8 cellular contexts compared by ENCODE assay signal in the genomic region with DNA sequence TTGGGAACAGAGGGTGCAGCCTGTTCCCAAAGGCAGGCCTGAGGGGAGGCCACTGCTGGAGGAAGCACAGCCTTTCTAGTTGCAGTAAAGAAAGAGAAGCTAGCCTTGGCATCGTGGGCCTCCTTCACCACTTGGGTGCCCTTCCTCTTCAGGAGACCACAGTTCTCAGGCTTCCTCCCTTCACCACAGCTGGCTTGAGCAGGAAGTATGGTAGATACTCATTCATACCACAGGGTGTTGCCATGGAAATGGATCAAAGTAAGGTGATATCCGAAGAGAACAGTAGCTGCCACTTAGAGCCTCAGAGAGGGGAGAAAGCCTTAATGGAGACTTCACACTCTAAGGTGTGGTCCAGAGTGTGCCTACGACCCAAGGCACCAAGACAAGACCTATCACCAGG.
A peak's percentile ranks its signal among the peaks of the same experiment; 100 is the strongest.
DNase-seq lines count a peak whose midpoint lies in the region; ATAC-seq, FAIRE-seq and TF ChIP-seq lines count a peak whose summit lies in the region.

No MANE protein-coding gene starts in this region.

- H3K36me3 ChIP-seq in CD4-positive, alpha-beta memory T cell (ENCODE audit: insufficient read depth, low read length), result no peaks in the 10 kb centered on the region

- POLR2A ChIA-PET in CD4-positive, alpha-beta memory T cell (lab: Charles Lee; ENCODE audit: partially characterized antibody), result interaction anchor here (0.7 to 6.3 kb wide), 10 partner anchors 8 to 49 kb away, joined by 3 to 77 read pairs (median 6); no protein-coding TSS in a partner anchor
- POLR2A ChIA-PET in activated CD8-positive, alpha-beta T cell treated with anti-CD3 and anti-CD28 coated beads for 36 hours (lab: Charles Lee), result interaction anchor here (0.6 to 1.0 kb wide), 2 partner anchors 13 to 576 kb away, joined by 3 to 4 read pairs; no protein-coding TSS in a partner anchor

- peak overlapping the region; percentile 89 to 100 (median 98) for H3K27ac Mint-ChIP-seq in CD4-positive, alpha-beta memory T cell
- peak overlapping the region; percentile 88 for H3K27ac Mint-ChIP-seq in activated CD8-positive, alpha-beta T cell treated with anti-CD3 and anti-CD28 coated beads for 36 hours

- H3K36me3 Mint-ChIP-seq in CD4-positive, alpha-beta memory T cell, result no peaks in the 10 kb centered on the region
- H3K36me3 Mint-ChIP-seq in activated CD8-positive, alpha-beta T cell treated with anti-CD3 and anti-CD28 coated beads for 36 hours (ENCODE audit: low read depth), result peaks cover 3% of the 10 kb centered on the region

- peaks cover 47 to 77% (median 71%) of the 10 kb centered on the region in 4 donors for H3K4me1 Mint-ChIP-seq in CD4-positive, alpha-beta memory T cell
- peaks cover 60% of the 10 kb centered on the region for H3K4me1 Mint-ChIP-seq in activated CD8-positive, alpha-beta T cell treated with anti-CD3 and anti-CD28 coated beads for 36 hours (ENCODE audit: low read depth)

- TF ChIP-seq CTCF in HL-60 (IDR thresholded peaks at IDR 0.05; ENCODE audit: insufficient read depth, low read length), result no peak
- TF ChIP-seq CTCF in activated CD8-positive, alpha-beta T cell treated with anti-CD3 and anti-CD28 coated beads for 36 hours (IDR thresholded peaks at IDR 0.05), result no peak
- TF ChIP-seq CTCF in foreskin keratinocyte (conservative IDR thresholded peaks at IDR 0.05), result no peak

- no peaks in the 10 kb centered on the region for H3K27me3 Mint-ChIP-seq in CD4-positive, alpha-beta memory T cell
- H3K27me3 Mint-ChIP-seq in activated CD8-positive, alpha-beta T cell treated with anti-CD3 and anti-CD28 coated beads for 36 hours, result no peaks in the 10 kb centered on the region

- CTCF ChIA-PET in CD4-positive, alpha-beta memory T cell (lab: Charles Lee; ENCODE audit: partially characterized antibody), result interaction anchor here (1.1 to 24.7 kb wide), 6 partner anchors 10 to 122 kb away, joined by 3 to 591 read pairs (median 7); no protein-coding TSS in a partner anchor
- CTCF ChIA-PET in activated CD8-positive, alpha-beta T cell treated with anti-CD3 and anti-CD28 coated beads for 36 hours (lab: Charles Lee), result interaction anchor here (1.0 to 1.5 kb wide), 3 partner anchors 13 to 30 kb away, joined by 3 to 5 read pairs (median 5); no protein-coding TSS in a partner anchor

- H3K9me3 ChIP-seq in CD4-positive, alpha-beta memory T cell (ENCODE audit: control insufficient read depth in 1 of 2, low read length in 2 of 2), result no peaks in the 10 kb centered on the region

- FAIRE-seq in urothelium cell line (lab: Jason Lieb, UNC), result no peak

- H3K9me3 Mint-ChIP-seq in CD4-positive, alpha-beta memory T cell, result no peaks in the 10 kb centered on the region
- H3K9me3 Mint-ChIP-seq in activated CD8-positive, alpha-beta T cell treated with anti-CD3 and anti-CD28 coated beads for 36 hours, result peaks cover 5% of the 10 kb centered on the region

- H3K4me1 ChIP-seq in CD4-positive, alpha-beta memory T cell (ENCODE audit: insufficient read depth, low read length), result peaks cover 76% of the 10 kb centered on the region
- peaks cover 10% of the 10 kb centered on the region for H3K4me1 ChIP-seq in foreskin keratinocyte

- intact Hi-C loops in CD4-positive, alpha-beta memory T cell (cut with micrococcal nuclease), result loop anchor here (1.0 kb wide), 3 partner anchors 14 to 29 kb away; no protein-coding TSS in a partner anchor
- intact Hi-C loops in activated CD8-positive, alpha-beta T cell treated with anti-CD3 and anti-CD28 coated beads for 36 hours (cut with micrococcal nuclease), result no loop called here

- peak overlapping the region; percentile 43 for H3K27ac ChIP-seq in CD4-positive, alpha-beta memory T cell (ENCODE audit: low read depth, low read length)
- H3K27ac ChIP-seq in HL-60 (replicated peaks), result peak overlapping the region; percentile 17; the same call in 1 of the 2 replicates
- no peak overlapping the region for H3K27ac ChIP-seq in foreskin keratinocyte

- no peaks in the 10 kb centered on the region for H3K27me3 ChIP-seq in CD4-positive, alpha-beta memory T cell (ENCODE audit: insufficient read depth, low read length)
- H3K27me3 ChIP-seq in HL-60 (ENCODE audit: insufficient read depth, poor library complexity, severe bottlenecking), result no peaks in the 10 kb centered on the region
- H3K27me3 ChIP-seq in foreskin keratinocyte, result no peaks in the 10 kb centered on the region

- ATAC-seq in GM21381 (IDR thresholded peaks at IDR 0.05; ENCODE audit: unreplicated experiment), result peak; percentile 73
- ATAC-seq in activated CD8-positive, alpha-beta T cell treated with anti-CD3 and anti-CD28 coated beads for 36 hours, result peak; percentile 90
- no peak for ATAC-seq in foreskin keratinocyte
- ATAC-seq in HG02571 (IDR thresholded peaks at IDR 0.05; ENCODE audit: unreplicated experiment), result no peak

- peak overlapping the region; percentile 18 to 38 for H3K4me3 ChIP-seq in CD4-positive, alpha-beta memory T cell (ENCODE audit: low read length in 2 of 2)
- H3K4me3 ChIP-seq in HL-60 (replicated peaks; ENCODE audit: insufficient read depth, low read length), result no peak overlapping the region

- DNase-seq in CD4-positive, alpha-beta memory T cell, result peak; percentile 83 to 92 (median 89)
- DNase-seq in HL-60 (ENCODE audit: low read depth in 1 of 2, low spot score in 1 of 2), result peak; percentile 71 to 81
- DNase-seq in activated CD8-positive, alpha-beta T cell treated with anti-CD3 and anti-CD28 coated beads for 36 hours, result peak; percentile 77
- DNase-seq in stimulated activated CD8-positive, alpha-beta memory T cell treated with anti-CD3 and anti-CD28 coated beads, Interleukin-12 subunit alpha, Interleukin-12 subunit beta, amount 100 ng/mL, for 1 hour (ENCODE audit: low read depth), result peak; percentile 33
- no peak for DNase-seq in foreskin keratinocyte
- DNase-seq in urothelium cell line (ENCODE audit: low spot score), result no peak

- peak overlapping the region; percentile 63 to 92 (median 85) for H3K4me3 Mint-ChIP-seq in CD4-positive, alpha-beta memory T cell
- H3K4me3 Mint-ChIP-seq in activated CD8-positive, alpha-beta T cell treated with anti-CD3 and anti-CD28 coated beads for 36 hours, result peak overlapping the region; percentile 39

Comparison
In these comparisons a context has a peak if more than half of its experiments do, and no peak if none do; other contexts are left out.
1. DNase-seq: peak in CD4-positive, alpha-beta memory T cell (5 of 5), HL-60 (2 of 2), activated CD8-positive, alpha-beta T cell treated with anti-CD3 and anti-CD28 coated beads for 36 hours (single experiment) and stimulated activated CD8-positive, alpha-beta memory T cell treated with anti-CD3 and anti-CD28 coated beads, Interleukin-12 subunit alpha, Interleukin-12 subunit beta, amount 100 ng/mL, for 1 hour (single experiment); none in foreskin keratinocyte (0 of 2) and urothelium cell line (single experiment).
2. ATAC-seq: peak in GM21381 (single experiment) and activated CD8-positive, alpha-beta T cell treated with anti-CD3 and anti-CD28 coated beads for 36 hours (single experiment); none in foreskin keratinocyte (single experiment) and HG02571 (single experiment).